ENCODE assay signal across 8 cellular contexts in the genomic region with DNA sequence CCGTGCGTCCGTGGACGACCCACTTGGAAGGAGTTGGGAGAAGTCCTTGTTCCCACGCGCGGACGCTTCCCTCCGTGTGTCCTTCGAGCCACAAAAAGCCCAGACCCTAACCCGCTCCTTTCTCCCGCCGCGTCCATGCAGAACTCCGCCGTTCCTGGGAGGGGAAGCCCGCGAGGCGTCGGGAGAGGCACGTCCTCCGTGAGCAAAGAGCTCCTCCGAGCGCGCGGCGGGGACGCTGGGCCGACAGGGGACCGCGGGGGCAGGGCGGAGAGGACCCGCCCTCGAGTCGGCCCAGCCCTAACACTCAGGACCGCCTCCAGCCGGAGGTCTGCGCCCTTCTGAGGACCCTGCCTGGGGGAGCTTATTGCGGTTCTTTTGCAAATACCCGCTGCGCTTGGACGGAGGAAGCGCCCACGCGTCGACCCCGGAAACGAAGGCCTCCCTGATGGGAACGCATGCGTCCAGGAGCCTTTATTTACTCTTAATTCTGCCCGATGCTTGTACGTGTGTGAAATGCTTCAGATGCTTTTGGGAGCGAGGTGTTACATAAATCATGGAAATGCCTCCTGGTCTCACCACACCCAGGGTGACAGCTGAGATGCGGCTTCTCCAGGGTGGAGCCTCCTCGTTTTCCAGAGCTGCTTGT. TPM values are rescaled to one million over a fixed set of nuclear protein-coding genes. Genes with fewer than 3 reads are reported as not detected.
A peak's percentile ranks its signal among the peaks of the same experiment; 100 is the strongest.
DNase-seq lines count a peak whose midpoint lies in the region; ATAC-seq and TF ChIP-seq lines count a peak whose summit lies in the region.

No MANE protein-coding gene starts in this region.

- ATAC-seq in Right ventricle myocardium inferior (no peak), left colon (peak; percentile 59), thoracic aorta (ENCODE audit: insufficient number of reproducible peaks, low FRiP score, low read depth) (no peak), HG03135 (IDR thresholded peaks at IDR 0.05; ENCODE audit: unreplicated experiment) (no peak)

- intact Hi-C loops in Right ventricle myocardium inferior (cut with DNase I) (no loop called here), left colon (cut with DNase I, micrococcal nuclease) (no loop called here)

- TF ChIP-seq CTCF in cardiac muscle cell (IDR thresholded peaks at IDR 0.05; ENCODE audit: low read depth, low read length) (no peak), thoracic aorta (IDR thresholded peaks at IDR 0.05) (no peak)

- peaks cover 8% of the 10 kb centered on the region for H3K27me3 ChIP-seq in cardiac muscle cell
- no peaks in the 10 kb centered on the region for H3K27me3 ChIP-seq in thoracic aorta (replicated peaks; ENCODE audit: insufficient read depth)

- H3K36me3 ChIP-seq in cardiac muscle cell: no peaks in the 10 kb centered on the region
- peaks cover 20% of the 10 kb centered on the region for H3K36me3 ChIP-seq in thoracic aorta

- H3K4me3 ChIP-seq in cardiac muscle cell (peak overlapping the region; percentile 42), thoracic aorta (peak overlapping the region; percentile 70)

- H3K4me1 ChIP-seq in cardiac muscle cell (ENCODE audit: low read depth) (no peaks in the 10 kb centered on the region), thoracic aorta (ENCODE audit: control insufficient read depth in 1 of 2, low read depth in 2 of 2) (peaks cover 13 to 15% of the 10 kb centered on the region in 2 donors)

- DNase-seq in cardiac muscle cell (ENCODE audit: low read depth in 1 of 2, low spot score in 1 of 2) (peak; percentile 58 to 77), Right ventricle myocardium inferior (ENCODE audit: missing footprints) (no peak), NCI-H345 treated with DMSO at 0.1 percent for 48 hours (lab: John Stamatoyannopoulos, UW; ENCODE audit: unreplicated experiment) (peak; percentile 56), T47D (ENCODE audit: low read depth in 1 of 2, low spot score in 1 of 2) (peak; percentile 60 to 69), left colon (no peak), thoracic aorta (ENCODE audit: low spot score) (no peak), NOMO-1 treated with dmso at 0.1 percent for 144 hours (lab: John Stamatoyannopoulos, UW; ENCODE audit: unreplicated experiment) (no peak)

- H3K9me3 ChIP-seq in cardiac muscle cell (ENCODE audit: low read depth) (no peaks in the 10 kb centered on the region), thoracic aorta (no peaks in the 10 kb centered on the region)

- in situ Hi-C loops in T47D (cut with HindIII; ENCODE audit: low pct_unique_long_range_greater_than_20kb, low sequenced_read_pairs): no loop called here

- H3K27ac ChIP-seq in cardiac muscle cell (peak overlapping the region; percentile 3), thoracic aorta (no peak overlapping the region)

RNA-seq across cellular contexts. Expression of a gene that starts 32.4 kb away (rescaled TPM):
- 90.5 and 110 TPM in 2 replicates for total RNA-seq in cardiac muscle cell
- polyA plus RNA-seq in cardiac muscle cell: 115 and 140 TPM in 2 replicates
- total RNA-seq in Right ventricle myocardium inferior: 57.8 TPM
- total RNA-seq in left colon: 10 to 100 TPM; 63.2 to 77.3 TPM
- total RNA-seq in thoracic aorta: 100 to 1,000 TPM; 125 to 126 TPM

Comparison
In these comparisons a context has a peak if more than half of its experiments do, and no peak if none do; other contexts are left out.
1. DNase-seq: peak in cardiac muscle cell (2 of 2), NCI-H345 treated with DMSO at 0.1 percent for 48 hours (single experiment) and T47D (2 of 2); none in Right ventricle myocardium inferior (single experiment), left colon (0 of 2), thoracic aorta (single experiment) and NOMO-1 treated with dmso at 0.1 percent for 144 hours (single experiment).